Comparison of ENCODE assay signal across 1 cellular context in genomic region chr3:3191675-3192480, GRCh38.
TF ChIP-seq lines count a peak whose summit lies in the region.

No MANE protein-coding gene starts in this region.

TF ChIP-seq in HepG2, 621 proteins besides CTCF, POLR2A, EP300 and RAD21 (continued from another document):
- TF ChIP-seq ZNF318 (CRISPR knock-in tag; IDR thresholded peaks at IDR 0.05) (no peak), MTF1 (CRISPR knock-in tag; IDR thresholded peaks at IDR 0.05) (no peak), CENPX (CRISPR knock-in tag; IDR thresholded peaks at IDR 0.05) (no peak)
